ENCODE assay signal across 23 cellular contexts in genomic region chr3:78277793-78278192, GRCh38.
DNase-seq lines count a peak whose midpoint lies in the region; ATAC-seq, FAIRE-seq and TF ChIP-seq lines count a peak whose summit lies in the region.
"Had no signal": no experiment of that assay in that cellular context is flagged by ENCODE, and none has a peak within 500 bp of the region (broad histone marks: within the 10 kb centered on the region; RNA-seq: fewer than 3 reads in every experiment).

No MANE protein-coding gene starts in this region.

- H3K4me3 ChIP-seq in Jurkat, Clone E6-1 (ENCODE audit: low read length) = no peak overlapping the region
- no peak overlapping the region for H3K4me3 ChIP-seq in H1 (ENCODE audit: extremely low read depth in 1 of 4, insufficient read depth in 2 of 4, low read depth in 3 of 4, low read length in 4 of 4)
- H3K4me3 ChIP-seq: lung, MG63, upper lobe of right lung had no signal

- POLR2A ChIA-PET in H1 (lab: Charles Lee; ENCODE audit: partially characterized antibody) = no interaction called here

- FAIRE-seq in H1 (lab: Jason Lieb, UNC) = no peak
- FAIRE-seq: keratinocyte, TTC549 had no signal

- peak overlapping the region; percentile 56; the same call in 1 of the 2 replicates for H2BK12ac ChIP-seq in H1 (ENCODE audit: low read depth, low read length)

- ATAC-seq in GM18505 (IDR thresholded peaks at IDR 0.05; ENCODE audit: unreplicated experiment) = peak; percentile 45
- peak; percentile 38 for ATAC-seq in GM21723 (IDR thresholded peaks at IDR 0.05; ENCODE audit: unreplicated experiment)
- ATAC-seq in activated CD4-positive, CD25-positive, alpha-beta regulatory T cell treated with anti-CD3 and anti-CD28 coated beads, Interleukin-2, amount 50 U/mL, for 24 hours = no peak
- no peak for ATAC-seq in HG03378 (IDR thresholded peaks at IDR 0.05; ENCODE audit: unreplicated experiment)
- no peak for ATAC-seq in stimulated activated naive CD8-positive, alpha-beta T cell treated with anti-CD3 and anti-CD28 coated beads, Interleukin-15, amount 100 ng/mL, for 72 hours
- ATAC-seq: activated naive CD8-positive, alpha-beta T cell treated with anti-CD3 and anti-CD28 coated beads, Interleukin-2, amount 50 U/mL, for 24 hours; right cardiac atrium; Right ventricle myocardium inferior; upper lobe of right lung had no signal

- H4K91ac ChIP-seq in H1 (replicated peaks; ENCODE audit: insufficient read length, low read length) = peak overlapping the region; percentile 5

- H3K56ac ChIP-seq in H1 (replicated peaks; ENCODE audit: insufficient read length, low read depth, low read length) = no peak overlapping the region

- H3K79me2 ChIP-seq in H1 (ENCODE audit: control insufficient read depth in 1 of 2, insufficient read depth in 2 of 2, low read length in 2 of 2) = no peaks in the 10 kb centered on the region

- TF ChIP-seq RAD21 in H1 (IDR thresholded peaks at IDR 0.05 in 1 of 2, conservative IDR thresholded peaks at IDR 0.05 in 1 of 2; ENCODE audit: low read depth in 2 of 2, low read length in 2 of 2) = no peak

- H3K9me3 ChIP-seq in H1 (ENCODE audit: insufficient read depth in 2 of 2, low read depth in 1 of 2, low read length in 1 of 2) = no peaks in the 10 kb centered on the region
- H3K9me3 ChIP-seq: MG63, upper lobe of right lung had no signal

- no peaks in the 10 kb centered on the region for H3K4me1 Mint-ChIP-seq in stimulated activated naive CD8-positive, alpha-beta T cell treated with anti-CD3 and anti-CD28 coated beads, Interleukin-15, amount 100 ng/mL, for 72 hours
- H3K4me1 Mint-ChIP-seq: activated naive CD8-positive, alpha-beta T cell treated with anti-CD3 and anti-CD28 coated beads, Interleukin-2, amount 50 U/mL, for 24 hours; CD8-positive, alpha-beta memory T cell had no signal

- no peak overlapping the region for H3K14ac ChIP-seq in H1 (ENCODE audit: insufficient read length)

- H2AFZ ChIP-seq in H1 (ENCODE audit: low read length) = peak overlapping the region; percentile 60; the same call in 1 of the 2 replicates

- no peak overlapping the region for H2BK120ac ChIP-seq in H1 (replicated peaks; ENCODE audit: low read depth, low read length)

- no peak overlapping the region for H3K23ac ChIP-seq in H1 (ENCODE audit: insufficient read length)

- TF ChIP-seq EP300 in H1 (IDR thresholded peaks at IDR 0.05; ENCODE audit: borderline replicate concordance in 1 of 2, low read depth in 2 of 2, low read length in 2 of 2) = no peak

- H3K27me3 Mint-ChIP-seq in stimulated activated naive CD8-positive, alpha-beta T cell treated with anti-CD3 and anti-CD28 coated beads, Interleukin-15, amount 100 ng/mL, for 72 hours = no peaks in the 10 kb centered on the region
- H3K27me3 Mint-ChIP-seq: activated naive CD8-positive, alpha-beta T cell treated with anti-CD3 and anti-CD28 coated beads, Interleukin-2, amount 50 U/mL, for 24 hours; dendritic cell treated with granulocyte-macrophage colony-stimulating factor and Interleukin-4, amounts not matched to agents 40 ng/mL and 50 ng/mL, for 4 days had no signal

- no peaks in the 10 kb centered on the region for H3K79me1 ChIP-seq in H1 (ENCODE audit: low read depth, low read length)

- H2BK5ac ChIP-seq in H1 (ENCODE audit: low read depth, low read length) = peak overlapping the region; percentile 76; the same call in 1 of the 2 replicates

- no peaks in the 10 kb centered on the region for H4K20me1 ChIP-seq in H1 (replicated peaks in 1 of 2; ENCODE audit: control insufficient read depth in 1 of 2, insufficient read depth in 2 of 2, low read length in 2 of 2)

- no peak overlapping the region for H3K4me2 ChIP-seq in H1 (ENCODE audit: insufficient read depth in 1 of 2, low read depth in 2 of 2, low read length in 2 of 2)

- no peak overlapping the region for H3K4ac ChIP-seq in H1 (replicated peaks; ENCODE audit: insufficient read length, low read depth, low read length)

- peaks cover 0 to 5% (median 3%) of the 10 kb centered on the region in 4 experiments; a peak in 5 of 7 replicates for H3K4me1 ChIP-seq in H1 (replicated peaks in 1 of 4; ENCODE audit: control insufficient read depth in 3 of 4, insufficient read depth in 4 of 4, low read length in 3 of 4)
- H3K4me1 ChIP-seq: upper lobe of right lung had no signal

- CTCF ChIA-PET in H1 (lab: Charles Lee; ENCODE audit: partially characterized antibody) = interaction anchor here (0.7 kb wide), 1 partner anchor 367 kb away, joined by 3 read pairs; no protein-coding TSS in a partner anchor

- no peak overlapping the region for H3K27ac Mint-ChIP-seq in stimulated activated naive CD8-positive, alpha-beta T cell treated with anti-CD3 and anti-CD28 coated beads, Interleukin-15, amount 100 ng/mL, for 72 hours
- H3K27ac Mint-ChIP-seq: activated naive CD8-positive, alpha-beta T cell treated with anti-CD3 and anti-CD28 coated beads, Interleukin-2, amount 50 U/mL, for 24 hours; CD8-positive, alpha-beta memory T cell; dendritic cell treated with granulocyte-macrophage colony-stimulating factor and Interleukin-4, amounts not matched to agents 40 ng/mL and 50 ng/mL, for 4 days; HFFc6 had no signal

- peaks cover 9 to 17% of the 10 kb centered on the region in 2 donors for H3K9me3 Mint-ChIP-seq in stimulated activated naive CD8-positive, alpha-beta T cell treated with anti-CD3 and anti-CD28 coated beads, Interleukin-15, amount 100 ng/mL, for 72 hours
- H3K9me3 Mint-ChIP-seq: HFFc6 had no signal

- H3K23me2 ChIP-seq in H1 (ENCODE audit: low read depth, low read length) = no peaks in the 10 kb centered on the region

- no peak overlapping the region for H3K27ac ChIP-seq in H1 (ENCODE audit: low read depth, low read length)
- H3K27ac ChIP-seq: upper lobe of right lung had no signal

- DNase-seq in Jurkat, Clone E6-1 (ENCODE audit: low read depth, low spot score) = peak; percentile 4
- DNase-seq in H1 (ENCODE audit: low read depth in 1 of 2, low spot score in 2 of 2) (no peak), NCI-H2171 treated with DMSO at 0.1 percent for 48 hours (lab: John Stamatoyannopoulos, UW) (no peak)
- no peak for DNase-seq in stimulated activated naive CD8-positive, alpha-beta T cell treated with anti-CD3 and anti-CD28 coated beads, Interleukin-15, amount 100 ng/mL, for 72 hours
- DNase-seq: activated CD4-positive, alpha-beta T cell treated with anti-CD3 and anti-CD28 coated beads for 48 hours; activated effector memory CD4-positive, alpha-beta T cell treated with Interleukin-2 at 50 U/mL for 16 hours; activated naive CD8-positive, alpha-beta T cell treated with anti-CD3 and anti-CD28 coated beads, Interleukin-2, amount 50 U/mL, for 24 hours; CD8-positive, alpha-beta memory T cell; HFFc6; MG63; NCI-H1694 treated with DMSO at 0.1 percent for 48 hours; right cardiac atrium; stimulated activated naive CD4-positive, alpha-beta T cell treated with Interleukin-2 at 50 U/mL for 16 hours; upper lobe of right lung had no signal

- no peak overlapping the region for H4K5ac ChIP-seq in H1 (ENCODE audit: insufficient read length, low read depth, low read length)

- H2AK5ac ChIP-seq in H1 (ENCODE audit: low read depth, low read length) = no peak overlapping the region

- H3K27me3 ChIP-seq in H1 (replicated peaks in 1 of 4; ENCODE audit: control insufficient read depth in 3 of 4, extremely low read depth in 1 of 4, insufficient read depth in 3 of 4, low read length in 3 of 4) = no peaks in the 10 kb centered on the region
- H3K27me3 ChIP-seq: MG63, upper lobe of right lung had no signal

- no peak for TF ChIP-seq CTCF in H1 (IDR thresholded peaks at IDR 0.05; ENCODE audit: control extremely low read depth in 1 of 3, insufficient read depth in 1 of 3, low read depth in 1 of 3, low read length in 3 of 3)

- no peak overlapping the region for H4K8ac ChIP-seq in H1 (ENCODE audit: extremely low read depth, insufficient read depth, low read length)

- no peak overlapping the region for H3K4me3 Mint-ChIP-seq in stimulated activated naive CD8-positive, alpha-beta T cell treated with anti-CD3 and anti-CD28 coated beads, Interleukin-15, amount 100 ng/mL, for 72 hours
- H3K4me3 Mint-ChIP-seq: activated naive CD8-positive, alpha-beta T cell treated with anti-CD3 and anti-CD28 coated beads, Interleukin-2, amount 50 U/mL, for 24 hours; CD8-positive, alpha-beta memory T cell; dendritic cell treated with granulocyte-macrophage colony-stimulating factor and Interleukin-4, amounts not matched to agents 40 ng/mL and 50 ng/mL, for 4 days; HFFc6 had no signal

- H3K9ac ChIP-seq in H1 (replicated peaks in 1 of 4; ENCODE audit: extremely low read depth in 1 of 4, low read depth in 3 of 4, low read length in 3 of 4) = no peak overlapping the region

- no peak overlapping the region; the same call in 1 of the 2 replicates for H3K18ac ChIP-seq in H1 (ENCODE audit: extremely low read depth, low read length)

- no peak overlapping the region; the same call in 1 of the 2 replicates for H2BK15ac ChIP-seq in H1 (ENCODE audit: low read length)

- H3K36me3 ChIP-seq in H1 (ENCODE audit: control insufficient read depth in 2 of 4, insufficient read depth in 4 of 4, low read length in 3 of 4) = no peaks in the 10 kb centered on the region
- H3K36me3 ChIP-seq: MG63, upper lobe of right lung had no signal

- no peak for TF ChIP-seq POLR2A in GM18505 (IDR thresholded peaks at IDR 0.05; ENCODE audit: borderline replicate concordance, extremely low read depth, insufficient read depth, insufficient read length)
- no peak for TF ChIP-seq POLR2A in H1 (IDR thresholded peaks at IDR 0.05; ENCODE audit: control extremely low read depth in 1 of 2, low read depth in 2 of 2, low read length in 2 of 2)

- peak overlapping the region; percentile 91 for H2BK20ac ChIP-seq in H1 (ENCODE audit: low read length)

TF ChIP-seq in H1, 55 proteins besides CTCF, POLR2A, EP300 and RAD21:
- 0 out of 2 replicates have a peak, but pooled peaks have one; percentile 30 for TF ChIP-seq BACH1 (IDR thresholded peaks at IDR 0.05; ENCODE audit: low read length)
- TF ChIP-seq ATF3 (IDR thresholded peaks at IDR 0.05; ENCODE audit: insufficient read depth, low read depth, low read length) = no peak
TF ChIP-seq in H1: peak in this region for 1.

Comparison
In these comparisons a context has a peak if more than half of its experiments do, and no peak if none do; other contexts are left out.
1. ATAC-seq: peak in GM18505 (single experiment) and GM21723 (single experiment); none in activated CD4-positive, CD25-positive, alpha-beta regulatory T cell treated with anti-CD3 and anti-CD28 coated beads, Interleukin-2, amount 50 U/mL, for 24 hours (0 of 2), HG03378 (single experiment) and stimulated activated naive CD8-positive, alpha-beta T cell treated with anti-CD3 and anti-CD28 coated beads, Interleukin-15, amount 100 ng/mL, for 72 hours (single experiment).